In genomic region chr3:54173371-54173770, GRCh38 we compare ENCODE assay signal across 21 cellular contexts. TPM values are rescaled to one million over a fixed set of nuclear protein-coding genes. Genes with fewer than 3 reads are reported as not detected.
DNase-seq lines count a peak whose midpoint lies in the region; ATAC-seq, FAIRE-seq and TF ChIP-seq lines count a peak whose summit lies in the region.
"Had no signal": no experiment of that assay in that cellular context is flagged by ENCODE, and none has a peak within 500 bp of the region (broad histone marks: within the 10 kb centered on the region; RNA-seq: fewer than 3 reads in every experiment).

No MANE protein-coding gene starts in this region.

- H4K20me1 ChIP-seq in neural cell (ENCODE audit: insufficient read depth) = no peaks in the 10 kb centered on the region

- H3K9ac ChIP-seq in neural cell (ENCODE audit: low read length) = no peak overlapping the region
- H3K9ac ChIP-seq: GM23248 had no signal

- no peaks in the 10 kb centered on the region for H3F3A ChIP-seq in neural cell (ENCODE audit: insufficient read depth, low read length, poor library complexity, severe bottlenecking)

- TF ChIP-seq EP300 in neural cell (conservative IDR thresholded peaks at IDR 0.05; ENCODE audit: poor library complexity, severe bottlenecking) = no peak

- no peak for TF ChIP-seq CTCF in neural cell (IDR thresholded peaks at IDR 0.05; ENCODE audit: poor library complexity, severe bottlenecking)

- TF ChIP-seq RAD21 in neural cell (conservative IDR thresholded peaks at IDR 0.05) = no peak

- H3K9me3 ChIP-seq in neural cell (ENCODE audit: low read length) = no peaks in the 10 kb centered on the region
- H3K9me3 ChIP-seq: A549, Caco-2 had no signal

- no peak overlapping the region for H3K27ac ChIP-seq in neural cell (ENCODE audit: low read length)
- no peak overlapping the region for H3K27ac ChIP-seq in substantia nigra (ENCODE audit: low read depth, low read length, poor library complexity, severe bottlenecking)
- H3K27ac ChIP-seq: A549, GM23248 had no signal

- H3K4me3 ChIP-seq in neural cell (ENCODE audit: low read length) = no peak overlapping the region
- H3K4me3 ChIP-seq: A549, GM23248 had no signal

- ATAC-seq in HG03571 (IDR thresholded peaks at IDR 0.05; ENCODE audit: unreplicated experiment) = no peak
- no peak for ATAC-seq in GM19397 (IDR thresholded peaks at IDR 0.05; ENCODE audit: unreplicated experiment)
- ATAC-seq: A549 had no signal

- H3K36me3 ChIP-seq in neural cell (ENCODE audit: insufficient read depth, low read length) = no peaks in the 10 kb centered on the region

- peak overlapping the region; percentile 2 for H3K4me2 ChIP-seq in neural cell (ENCODE audit: low read length)
- H3K4me2 ChIP-seq: A549 had no signal

- DNase-seq in NCI-H146 (lab: John Stamatoyannopoulos, UW) (peak; percentile 37), substantia nigra (lab: John Stamatoyannopoulos, UW) (no peak)
- DNase-seq: 8988T; ACHN; AML-193; C1 segment of cervical spinal cord; Caco-2; CD4-positive, alpha-beta memory T cell; DMS153; DND-41; GM23248; H7; HCEC 1CT had no signal

- no peaks in the 10 kb centered on the region for H3K27me3 ChIP-seq in neural cell (ENCODE audit: insufficient read depth, low read depth, low read length)

- FAIRE-seq in islet of Langerhans (lab: Jason Lieb, UNC) = peak; percentile 76
- FAIRE-seq: A549, G401.6, GM19239, H1 had no signal

- no peaks in the 10 kb centered on the region for H3K79me2 ChIP-seq in neural cell (replicated peaks; ENCODE audit: insufficient read depth, low read length)

- no peaks in the 10 kb centered on the region for H3K9me2 ChIP-seq in neural cell (ENCODE audit: insufficient read depth, low read length)

- no peak overlapping the region for H2AFZ ChIP-seq in neural cell (ENCODE audit: low read depth, low read length)
- H2AFZ ChIP-seq: GM23248 had no signal

TF ChIP-seq in neural cell, 6 proteins besides CTCF, POLR2A, EP300 and RAD21:
- TF ChIP-seq POLR2AphosphoS5 (IDR thresholded peaks at IDR 0.05) = no peak
- TF ChIP-seq MXI1 (conservative IDR thresholded peaks at IDR 0.05; ENCODE audit: poor library complexity, severe bottlenecking) = no peak

RNA-seq across cellular contexts. Expression of gene CACNA2D3, which starts 51.0 kb away (rescaled TPM):
- 13.7 and 26.2 TPM in 2 replicates for polyA plus RNA-seq in neural cell
- 23.7 and 25.3 TPM in 2 replicates for polyA minus RNA-seq in neural cell
- polyA plus RNA-seq: CD4-positive, alpha-beta memory T cell had no signal
